In the genomic region with DNA sequence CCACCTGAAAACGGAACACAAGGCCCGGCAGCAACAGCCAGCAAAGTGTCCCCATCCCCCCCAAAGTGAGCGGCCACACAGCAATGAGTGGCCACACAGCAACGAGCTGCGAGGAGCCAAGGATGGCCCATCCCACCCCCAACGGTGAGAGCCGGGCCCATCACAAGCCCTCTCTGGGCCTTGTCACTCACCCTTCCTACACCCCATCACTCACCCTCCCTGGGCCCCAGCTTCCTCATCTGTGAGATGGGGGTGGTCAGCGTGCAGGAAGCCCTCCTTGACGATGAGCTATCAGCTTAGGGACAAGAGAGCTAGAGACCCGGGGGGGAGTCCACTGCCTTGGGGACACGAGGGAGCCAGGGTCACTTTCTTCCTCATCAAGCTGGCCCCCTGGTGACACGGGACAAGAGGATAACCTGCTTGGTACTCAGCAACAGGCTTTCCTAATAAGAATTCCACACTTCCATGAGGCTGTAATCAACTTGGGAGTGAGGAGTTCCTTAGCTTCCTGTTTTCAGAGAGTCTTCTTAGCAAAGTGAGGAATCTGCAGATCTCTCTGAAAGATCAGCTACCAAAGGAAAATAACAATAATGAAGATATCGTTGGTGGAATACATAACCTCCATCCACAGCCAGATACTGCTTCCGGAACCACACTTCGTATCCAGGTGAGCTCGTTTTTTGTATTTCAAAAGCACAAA, we compare ENCODE assay signal across 11 cellular contexts.
DNase-seq lines count a peak whose midpoint lies in the region; ATAC-seq and TF ChIP-seq lines count a peak whose summit lies in the region.
"Had no signal": no experiment of that assay in that cellular context is flagged by ENCODE, and none has a peak within 500 bp of the region (broad histone marks: within the 10 kb centered on the region; RNA-seq: fewer than 3 reads in every experiment).

No MANE protein-coding gene starts in this region.

- TF ChIP-seq POLR2A in uterus (IDR thresholded peaks at IDR 0.05), result no peak

- no peaks in the 10 kb centered on the region for H3K36me3 ChIP-seq in cardiac muscle cell
- H3K36me3 ChIP-seq in uterus, result no peaks in the 10 kb centered on the region

- H3K27ac ChIP-seq in cardiac muscle cell (peak overlapping the region; percentile 50), uterus (peak overlapping the region; percentile 81 to 94)
- H3K27ac ChIP-seq: body of pancreas had no signal

- ATAC-seq in Right ventricle myocardium superior (ENCODE audit: poor library complexity), result no peak
- no peak for ATAC-seq in GM18861 (IDR thresholded peaks at IDR 0.05; ENCODE audit: unreplicated experiment)
- ATAC-seq: body of pancreas had no signal

- no peaks in the 10 kb centered on the region for H3K27me3 Mint-ChIP-seq in osteocyte (ENCODE audit: unreplicated experiment)

- no peaks in the 10 kb centered on the region for H3K36me3 Mint-ChIP-seq in osteocyte (ENCODE audit: unreplicated experiment)

- H3K4me3 Mint-ChIP-seq in osteocyte (ENCODE audit: unreplicated experiment), result peak overlapping the region; percentile 23

- H3K4me1 Mint-ChIP-seq in osteocyte (ENCODE audit: unreplicated experiment), result peaks cover 26% of the 10 kb centered on the region

- TF ChIP-seq CTCF in cardiac muscle cell (IDR thresholded peaks at IDR 0.05; ENCODE audit: low read depth, low read length), result no peak
- no peak for TF ChIP-seq CTCF in osteocyte (IDR thresholded peaks at IDR 0.05)
- no peak for TF ChIP-seq CTCF in uterus (IDR thresholded peaks at IDR 0.05)

- H3K27me3 ChIP-seq in cardiac muscle cell, result no peaks in the 10 kb centered on the region
- H3K27me3 ChIP-seq in uterus, result no peaks in the 10 kb centered on the region
- H3K27me3 ChIP-seq: body of pancreas had no signal

- H3K4me3 ChIP-seq in cardiac muscle cell (no peak overlapping the region), uterus (peak overlapping the region; percentile 35 to 38)
- H3K4me3 ChIP-seq: body of pancreas had no signal

- intact Hi-C loops in Right ventricle myocardium superior (cut with DNase I), result no loop called here
- intact Hi-C loops in uterus (cut with DNase I; ENCODE audit: low total_unique reads), result no loop called here

- H3K9me3 Mint-ChIP-seq in osteocyte (ENCODE audit: unreplicated experiment), result no peaks in the 10 kb centered on the region

- peak overlapping the region; percentile 92 for H3K27ac Mint-ChIP-seq in osteocyte (ENCODE audit: unreplicated experiment)

- H3K9me3 ChIP-seq in cardiac muscle cell (ENCODE audit: low read depth), result no peaks in the 10 kb centered on the region
- H3K9me3 ChIP-seq in uterus, result no peaks in the 10 kb centered on the region
- H3K9me3 ChIP-seq: body of pancreas had no signal

- H3K4me1 ChIP-seq in cardiac muscle cell (ENCODE audit: low read depth) (peaks cover 26% of the 10 kb centered on the region), uterus (peaks cover 26 to 27% of the 10 kb centered on the region in 2 donors)

- DNase-seq in cardiac muscle cell (ENCODE audit: low read depth in 1 of 2, low spot score in 1 of 2), result no peak
- no peak for DNase-seq in Right ventricle myocardium superior
- peak; percentile 47 for DNase-seq in fibroblast of peridontal ligament (ENCODE audit: extremely low read depth)
- no peak for DNase-seq in osteocyte (ENCODE audit: extremely low spot score, unreplicated experiment)
- DNase-seq in uterus, result peak; percentile 17 to 28
- DNase-seq in glomerular visceral epithelial cell (ENCODE audit: extremely low spot score), result no peak
- no peak for DNase-seq in occipital lobe (lab: John Stamatoyannopoulos, UW)
- DNase-seq: mammary epithelial cell, T-helper 9 cell had no signal

Comparison
In these comparisons a context has a peak if more than half of its experiments do, and no peak if none do; other contexts are left out.
1. DNase-seq: peak in fibroblast of peridontal ligament (single experiment) and uterus (2 of 2); none in cardiac muscle cell (0 of 2), Right ventricle myocardium superior (single experiment), osteocyte (single experiment), glomerular visceral epithelial cell (single experiment) and occipital lobe (single experiment).